Comparison of ENCODE assay signal across 32 cellular contexts in the genomic region with DNA sequence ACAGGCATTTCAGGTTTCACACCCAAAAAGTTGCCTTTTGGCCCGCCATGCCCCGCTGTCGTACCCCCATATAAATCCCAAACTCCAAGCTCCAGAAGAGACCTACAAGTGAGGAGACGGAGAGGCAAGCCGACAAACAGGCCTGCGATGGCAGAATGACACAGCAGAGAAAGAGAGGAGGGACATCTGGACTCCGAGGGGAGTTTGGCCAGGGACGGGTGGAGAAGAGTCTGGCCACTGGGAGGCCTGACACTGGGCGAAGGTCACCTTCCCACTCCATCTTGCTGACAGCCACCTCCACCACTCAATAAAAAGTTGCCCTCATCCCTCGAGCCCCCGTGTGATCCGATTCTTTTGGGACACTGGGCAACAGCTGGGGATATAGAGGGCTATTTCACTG. TPM values are rescaled to one million over a fixed set of nuclear protein-coding genes. Genes with fewer than 3 reads are reported as not detected.
DNase-seq lines count a peak whose midpoint lies in the region; ATAC-seq lines count a peak whose summit lies in the region.
"Had no signal": no experiment of that assay in that cellular context is flagged by ENCODE, and none has a peak within 500 bp of the region (broad histone marks: within the 10 kb centered on the region; RNA-seq: fewer than 3 reads in every experiment).

No MANE protein-coding gene starts in this region.

- H3K9ac ChIP-seq in HUES48 (ENCODE audit: low read depth, low read length): no peak overlapping the region
- H3K9ac ChIP-seq in skeletal muscle tissue (ENCODE audit: low read depth in 1 of 3, low read length in 3 of 3): peak overlapping the region in 2 of 3 donors; percentile 28 to 76
- H3K9ac ChIP-seq: BLaER1 treated with 17β-estradiol and CSF1 and Interleukin-3, amounts not matched to agents 10 nM and 100 nM had no signal

- H3K4me3 ChIP-seq in HUES48 (ENCODE audit: low read depth, low read length): peak overlapping the region; percentile 42; the same call in 1 of the 2 replicates
- H3K4me3 ChIP-seq in iPS-18c (ENCODE audit: insufficient read depth, low read depth, low read length): peak overlapping the region; percentile 40; the same call in 1 of the 2 replicates
- H3K4me3 ChIP-seq in skeletal muscle tissue (ENCODE audit: low read length in 3 of 3): peak overlapping the region in 2 of 3 donors; percentile 32 to 38
- no peak overlapping the region for H3K4me3 ChIP-seq in CD8-positive, alpha-beta memory T cell (ENCODE audit: low read length)
- H3K4me3 ChIP-seq: ascending aorta; BLaER1 treated with 17β-estradiol and CSF1 and Interleukin-3, amounts not matched to agents 10 nM and 100 nM; cardiac muscle cell; left lung had no signal

- no peaks in the 10 kb centered on the region for H3K27me3 Mint-ChIP-seq in T-helper 17 cell
- H3K27me3 Mint-ChIP-seq in CD8-positive, alpha-beta memory T cell: peaks cover 1 to 3% of the 10 kb centered on the region in 2 donors
- no peaks in the 10 kb centered on the region for H3K27me3 Mint-ChIP-seq in activated naive CD8-positive, alpha-beta T cell treated with anti-CD3 and anti-CD28 coated beads for 36 hours
- H3K27me3 Mint-ChIP-seq: activated B cell treated with CpG ODN at 0.5 μM for 24 hours; memory B cell; progenitor cell of endocrine pancreas; stimulated activated memory B cell treated with anti-CD40 and anti-IgM and Interleukin-4, amounts not matched to agents 10 μg/mL and 1 μg/mL and 100 μg/mL, for 72 hours; type B pancreatic cell had no signal

- no peak for DNase-seq in T-helper 17 cell
- DNase-seq in CD8-positive, alpha-beta memory T cell: no peak
- DNase-seq in activated naive CD8-positive, alpha-beta T cell treated with anti-CD3 and anti-CD28 coated beads for 36 hours: no peak
- DNase-seq: activated B cell treated with CpG ODN at 0.5 μM for 24 hours; activated CD4-positive, alpha-beta T cell treated with anti-CD3 and anti-CD28 coated beads, Interleukin-2, amount 10 ng/mL, durations not matched to agents 7 days and 5 days; activated gamma-delta T cell; activated naive CD8-positive, alpha-beta T cell treated with anti-CD3 and anti-CD28 coated beads, Interleukin-2, amount 10 ng/mL, durations not matched to agents 7 days and 5 days; activated T-cell treated with anti-CD3 and anti-CD28 coated beads, Interleukin-2, amount 50 U/mL, for 1 hour; Caco-2; DMS53; effector CD4-positive, alpha-beta T cell; GDM1; hippocampal formation; left lung; MV-4-11; NCI-H1436; NCI-H345; NCI-H774; SHP77 treated with DMSO at 0.1 percent for 48 hours had no signal

- H3K9me3 ChIP-seq in HUES48 (ENCODE audit: control insufficient read depth, insufficient read depth, low read length) (no peaks in the 10 kb centered on the region), T-helper 17 cell (ENCODE audit: control insufficient read depth, low read length, poor library complexity, severe bottlenecking) (no peaks in the 10 kb centered on the region), iPS-18c (ENCODE audit: control insufficient read depth, insufficient read depth, low read length) (no peaks in the 10 kb centered on the region), skeletal muscle tissue (ENCODE audit: control insufficient read depth in 3 of 3, low read length in 3 of 3) (no peaks in the 10 kb centered on the region)
- H3K9me3 ChIP-seq in CD8-positive, alpha-beta memory T cell (ENCODE audit: low read length): no peaks in the 10 kb centered on the region
- H3K9me3 ChIP-seq: ascending aorta; BLaER1 treated with 17β-estradiol and CSF1 and Interleukin-3, amounts not matched to agents 10 nM and 100 nM; Caco-2; left lung had no signal

- H3K27me3 ChIP-seq in HUES48 (ENCODE audit: control insufficient read depth, insufficient read depth, low read length): no peaks in the 10 kb centered on the region
- no peaks in the 10 kb centered on the region for H3K27me3 ChIP-seq in skeletal muscle tissue (ENCODE audit: control insufficient read depth in 3 of 3, insufficient read depth in 3 of 3, low read length in 3 of 3)
- no peaks in the 10 kb centered on the region for H3K27me3 ChIP-seq in CD8-positive, alpha-beta memory T cell (ENCODE audit: insufficient read depth, low read length, poor library complexity, severe bottlenecking)
- H3K27me3 ChIP-seq: ascending aorta; BLaER1 treated with 17β-estradiol and CSF1 and Interleukin-3, amounts not matched to agents 10 nM and 100 nM; cardiac muscle cell; left lung had no signal

- CTCF ChIA-PET in CD8-positive, alpha-beta memory T cell (lab: Charles Lee): no interaction called here

- H3K36me3 Mint-ChIP-seq in T-helper 17 cell (ENCODE audit: low read depth): no peaks in the 10 kb centered on the region
- H3K36me3 Mint-ChIP-seq in CD8-positive, alpha-beta memory T cell: no peaks in the 10 kb centered on the region
- no peaks in the 10 kb centered on the region for H3K36me3 Mint-ChIP-seq in activated naive CD8-positive, alpha-beta T cell treated with anti-CD3 and anti-CD28 coated beads for 36 hours
- H3K36me3 Mint-ChIP-seq: activated naive CD8-positive, alpha-beta T cell treated with anti-CD3 and anti-CD28 coated beads, Interleukin-2, amount 10 ng/mL, durations not matched to agents 7 days and 5 days; memory B cell; stimulated activated memory B cell treated with anti-CD40 and anti-IgM and Interleukin-4, amounts not matched to agents 10 μg/mL and 1 μg/mL and 100 μg/mL, for 72 hours; type B pancreatic cell had no signal

- H3K27ac ChIP-seq in HUES48 (ENCODE audit: low read depth, low read length): no peak overlapping the region
- peak overlapping the region; percentile 64 for H3K27ac ChIP-seq in skeletal muscle tissue (ENCODE audit: low read depth, low read length)
- H3K27ac ChIP-seq in CD8-positive, alpha-beta memory T cell (ENCODE audit: low read depth, low read length): no peak overlapping the region
- H3K27ac ChIP-seq: ascending aorta; BLaER1 treated with 17β-estradiol and CSF1 and Interleukin-3, amounts not matched to agents 10 nM and 100 nM; cardiac muscle cell; left lung had no signal

- H3K9me3 Mint-ChIP-seq in CD8-positive, alpha-beta memory T cell: no peaks in the 10 kb centered on the region
- no peaks in the 10 kb centered on the region for H3K9me3 Mint-ChIP-seq in activated naive CD8-positive, alpha-beta T cell treated with anti-CD3 and anti-CD28 coated beads for 36 hours
- H3K9me3 Mint-ChIP-seq: activated B cell treated with CpG ODN at 0.5 μM for 24 hours; activated CD4-positive, alpha-beta T cell treated with anti-CD3 and anti-CD28 coated beads, Interleukin-2, amount 10 ng/mL, durations not matched to agents 7 days and 5 days; activated naive CD8-positive, alpha-beta T cell treated with anti-CD3 and anti-CD28 coated beads, Interleukin-2, amount 10 ng/mL, durations not matched to agents 7 days and 5 days; memory B cell; stimulated activated memory B cell treated with anti-CD40 and anti-IgM and Interleukin-4, amounts not matched to agents 10 μg/mL and 1 μg/mL and 100 μg/mL, for 72 hours; type B pancreatic cell had no signal

- ATAC-seq in T-helper 17 cell: no peak
- ATAC-seq in HG02763 (IDR thresholded peaks at IDR 0.05; ENCODE audit: unreplicated experiment): no peak
- ATAC-seq: left lung; Panc1; sciatic nerve; stimulated activated memory B cell treated with anti-CD40 and anti-IgM and Interleukin-4, amounts not matched to agents 10 μg/mL and 1 μg/mL and 100 μg/mL, for 72 hours had no signal

- POLR2A ChIA-PET in CD8-positive, alpha-beta memory T cell (lab: Charles Lee): no interaction called here

- H3K4me1 ChIP-seq in HUES48 (ENCODE audit: control insufficient read depth, insufficient read depth, low read length): no peaks in the 10 kb centered on the region
- H3K4me1 ChIP-seq in skeletal muscle tissue (ENCODE audit: control insufficient read depth in 3 of 3, insufficient read depth in 3 of 3, low read length in 3 of 3): no peaks in the 10 kb centered on the region
- H3K4me1 ChIP-seq in CD8-positive, alpha-beta memory T cell (ENCODE audit: insufficient read depth, low read length): no peaks in the 10 kb centered on the region
- H3K4me1 ChIP-seq: ascending aorta, Caco-2, left lung had no signal

- H3K4me3 Mint-ChIP-seq in T-helper 17 cell: no peak overlapping the region
- H3K4me3 Mint-ChIP-seq in CD8-positive, alpha-beta memory T cell: peak overlapping the region in 2 of 7 donors; percentile 43 to 46
- H3K4me3 Mint-ChIP-seq in activated naive CD8-positive, alpha-beta T cell treated with anti-CD3 and anti-CD28 coated beads for 36 hours: no peak overlapping the region
- H3K4me3 Mint-ChIP-seq: activated B cell treated with CpG ODN at 0.5 μM for 24 hours; activated CD4-positive, alpha-beta T cell treated with anti-CD3 and anti-CD28 coated beads, Interleukin-2, amount 10 ng/mL, durations not matched to agents 7 days and 5 days; activated naive CD8-positive, alpha-beta T cell treated with anti-CD3 and anti-CD28 coated beads, Interleukin-2, amount 10 ng/mL, durations not matched to agents 7 days and 5 days; memory B cell; stimulated activated memory B cell treated with anti-CD40 and anti-IgM and Interleukin-4, amounts not matched to agents 10 μg/mL and 1 μg/mL and 100 μg/mL, for 72 hours; type B pancreatic cell had no signal

- H3K4me1 Mint-ChIP-seq in T-helper 17 cell: peaks cover 24% of the 10 kb centered on the region
- H3K4me1 Mint-ChIP-seq in CD8-positive, alpha-beta memory T cell: peaks cover 16 to 41% (median 20%) of the 10 kb centered on the region in 3 donors
- H3K4me1 Mint-ChIP-seq in activated naive CD8-positive, alpha-beta T cell treated with anti-CD3 and anti-CD28 coated beads for 36 hours: peaks cover 8% of the 10 kb centered on the region
- H3K4me1 Mint-ChIP-seq: activated B cell treated with CpG ODN at 0.5 μM for 24 hours; memory B cell; stimulated activated memory B cell treated with anti-CD40 and anti-IgM and Interleukin-4, amounts not matched to agents 10 μg/mL and 1 μg/mL and 100 μg/mL, for 72 hours had no signal

- peak overlapping the region; percentile 59 for H3K27ac Mint-ChIP-seq in T-helper 17 cell
- peak overlapping the region in 1 of 8 donors; percentile 80 for H3K27ac Mint-ChIP-seq in CD8-positive, alpha-beta memory T cell
- no peak overlapping the region for H3K27ac Mint-ChIP-seq in activated naive CD8-positive, alpha-beta T cell treated with anti-CD3 and anti-CD28 coated beads for 36 hours
- H3K27ac Mint-ChIP-seq: activated B cell treated with CpG ODN at 0.5 μM for 24 hours; activated CD4-positive, alpha-beta T cell treated with anti-CD3 and anti-CD28 coated beads, Interleukin-2, amount 10 ng/mL, durations not matched to agents 7 days and 5 days; activated naive CD8-positive, alpha-beta T cell treated with anti-CD3 and anti-CD28 coated beads, Interleukin-2, amount 10 ng/mL, durations not matched to agents 7 days and 5 days; memory B cell; progenitor cell of endocrine pancreas; stimulated activated memory B cell treated with anti-CD40 and anti-IgM and Interleukin-4, amounts not matched to agents 10 μg/mL and 1 μg/mL and 100 μg/mL, for 72 hours; type B pancreatic cell had no signal

- H3K36me3 ChIP-seq in HUES48 (ENCODE audit: control insufficient read depth, insufficient read depth, low read length): no peaks in the 10 kb centered on the region
- no peaks in the 10 kb centered on the region for H3K36me3 ChIP-seq in skeletal muscle tissue (ENCODE audit: control insufficient read depth in 3 of 3, insufficient read depth in 3 of 3, low read length in 3 of 3)
- H3K36me3 ChIP-seq in CD8-positive, alpha-beta memory T cell (ENCODE audit: insufficient read depth, low read length): no peaks in the 10 kb centered on the region
- H3K36me3 ChIP-seq: ascending aorta; BLaER1 treated with 17β-estradiol and CSF1 and Interleukin-3, amounts not matched to agents 10 nM and 100 nM; cardiac muscle cell; left lung had no signal

RNA-seq across cellular contexts. Expression of a gene that starts 1.9 kb away (rescaled TPM):
- total RNA-seq in T-helper 17 cell: 10 to 100 TPM; 23.1 to 36.8 TPM
- 119 TPM for total RNA-seq in skeletal muscle tissue
- 1 to 10 TPM in 1 of 2 experiments, under 1 TPM in 1; 0.93 to 1.1 TPM for total RNA-seq in CD8-positive, alpha-beta memory T cell
- 11.2 TPM for polyA plus RNA-seq in CD8-positive, alpha-beta memory T cell
- under 1 TPM in 1 of 2 experiments, not detected in 1; 0.24 TPM for total RNA-seq in activated naive CD8-positive, alpha-beta T cell treated with anti-CD3 and anti-CD28 coated beads for 36 hours
- total RNA-seq: activated B cell treated with CpG ODN at 0.5 μM for 24 hours, Caco-2, progenitor cell of endocrine pancreas had no signal

RNA-seq across cellular contexts. Expression of a gene that starts 41.8 kb away (rescaled TPM):
- 1 to 10 TPM in 1 of 2 donors, not detected in 1; 1.1 TPM for total RNA-seq in T-helper 17 cell
- 8.9 TPM for total RNA-seq in skeletal muscle tissue
- total RNA-seq in CD8-positive, alpha-beta memory T cell: not detected
- not detected for polyA plus RNA-seq in CD8-positive, alpha-beta memory T cell
- total RNA-seq in activated naive CD8-positive, alpha-beta T cell treated with anti-CD3 and anti-CD28 coated beads for 36 hours: not detected
- total RNA-seq: activated B cell treated with CpG ODN at 0.5 μM for 24 hours; activated CD4-positive, alpha-beta T cell treated with anti-CD3 and anti-CD28 coated beads, Interleukin-2, amount 10 ng/mL, durations not matched to agents 7 days and 5 days; activated naive CD8-positive, alpha-beta T cell treated with anti-CD3 and anti-CD28 coated beads, Interleukin-2, amount 10 ng/mL, durations not matched to agents 7 days and 5 days; Caco-2 had no signal

Comparison
In these comparisons a context has a peak if more than half of its experiments do, and no peak if none do; other contexts are left out.
1. RNA of a gene that starts 1.9 kb away (total RNA-seq): 119 TPM in skeletal muscle tissue (single experiment) and 23.1 to 36.8 TPM in T-helper 17 cell; 0.93 to 1.1 TPM in CD8-positive, alpha-beta memory T cell and 0.24 TPM in activated naive CD8-positive, alpha-beta T cell treated with anti-CD3 and anti-CD28 coated beads for 36 hours; every median in the first group is over 10 times any median in the second.